In the genomic region with DNA sequence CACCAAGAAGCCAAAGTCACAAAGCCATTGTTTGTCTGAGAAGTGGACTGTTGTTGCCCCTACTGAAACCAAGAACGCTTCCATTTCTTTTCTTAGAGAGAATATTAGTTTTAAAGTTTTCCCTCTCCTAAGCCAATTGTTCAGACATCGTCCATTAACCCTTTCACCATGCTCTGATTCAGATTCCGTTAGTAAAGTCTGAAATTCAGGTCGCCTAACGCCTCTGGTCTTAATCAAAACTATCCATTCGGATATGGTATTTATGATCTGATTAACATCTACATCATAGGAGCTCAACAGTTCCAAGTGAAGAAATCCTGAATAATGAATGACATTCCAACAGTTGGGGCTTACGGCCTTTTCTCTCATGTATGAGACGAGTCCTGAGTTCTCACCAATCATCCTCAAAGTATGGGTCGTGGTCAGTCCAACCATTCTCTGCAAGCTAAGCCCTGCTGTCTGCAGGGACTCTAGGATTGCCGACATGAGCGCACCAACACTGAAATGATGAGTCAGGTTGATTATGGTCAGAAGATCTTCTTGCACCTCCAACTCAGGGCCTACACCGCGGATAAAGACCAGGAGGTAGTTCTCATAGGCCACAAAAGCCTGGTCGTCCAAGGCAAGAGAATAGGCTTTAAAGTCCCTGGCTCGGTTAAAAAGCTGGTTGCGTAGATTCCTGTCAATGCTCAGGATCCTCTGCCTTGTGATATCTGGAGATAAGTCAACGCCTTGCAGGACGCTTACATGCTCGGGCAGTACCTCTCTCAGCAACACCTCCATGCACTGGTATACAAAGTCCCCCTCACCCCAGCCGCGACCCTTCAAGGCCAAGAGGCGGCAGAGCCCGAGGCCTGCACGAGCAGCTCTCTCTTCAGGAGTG, we compare ENCODE assay signal across 8 cellular contexts. TPM values are rescaled to one million over a fixed set of nuclear protein-coding genes. Genes with fewer than 3 reads are reported as not detected.
DNase-seq lines count a peak whose midpoint lies in the region; ATAC-seq and TF ChIP-seq lines count a peak whose summit lies in the region.

No MANE protein-coding gene starts in this region.

- peaks cover 45% of the 10 kb centered on the region for H3K79me2 ChIP-seq in KMS-11 (ENCODE audit: insufficient read depth, low read depth)

- peak overlapping the region; percentile 87 for H3K9ac ChIP-seq in BLaER1
- peak overlapping the region; percentile 90 for H3K9ac ChIP-seq in KMS-11

- peak overlapping the region; percentile 93 for H3K27ac ChIP-seq in BLaER1
- peak overlapping the region; percentile 93 for H3K27ac ChIP-seq in KMS-11
- peak overlapping the region; percentile 98 for H3K27ac ChIP-seq in ectodermal cell (ENCODE audit: insufficient read depth, low read depth, low read length, poor library complexity, severe bottlenecking)
- peak overlapping the region; percentile 83 for H3K27ac ChIP-seq in naive thymus-derived CD4-positive, alpha-beta T cell (ENCODE audit: low read depth, low read length)

- H3K4me3 Mint-ChIP-seq in naive thymus-derived CD4-positive, alpha-beta T cell, result no peak overlapping the region

- H3K36me3 ChIP-seq in BLaER1 (peaks cover 64% of the 10 kb centered on the region), KMS-11 (ENCODE audit: insufficient read depth) (no peaks in the 10 kb centered on the region), ectodermal cell (ENCODE audit: control insufficient read depth, insufficient read depth, low read length) (peaks cover under 1% of the 10 kb centered on the region)
- H3K36me3 ChIP-seq in naive thymus-derived CD4-positive, alpha-beta T cell (ENCODE audit: control insufficient read depth in 2 of 3, insufficient read depth in 3 of 3, low read length in 3 of 3), result peaks cover 0 to 9% (median 4%) of the 10 kb centered on the region in 3 experiments

- H3K4me3 ChIP-seq in BLaER1, result peak overlapping the region; percentile 70
- no peak overlapping the region for H3K4me3 ChIP-seq in KMS-11 (IDR thresholded peaks at IDR 0.05; ENCODE audit: insufficient read depth, low read depth, low read length)
- peak overlapping the region; percentile 96 for H3K4me3 ChIP-seq in ectodermal cell (ENCODE audit: insufficient read depth, low read depth, low read length)
- H3K4me3 ChIP-seq in naive thymus-derived CD4-positive, alpha-beta T cell (ENCODE audit: low read length), result peak overlapping the region; percentile 72

- POLR2A ChIA-PET in naive thymus-derived CD4-positive, alpha-beta T cell (lab: Charles Lee), result interaction anchor here (0.6 to 3.6 kb wide), 29 partner anchors 11 to 1145 kb away, joined by 3 to 33 read pairs (median 4); a partner anchor contains a TSS

- H3K36me3 Mint-ChIP-seq in naive thymus-derived CD4-positive, alpha-beta T cell, result peaks cover 12 to 39% (median 30%) of the 10 kb centered on the region in 5 donors

- CTCF ChIA-PET in naive thymus-derived CD4-positive, alpha-beta T cell (lab: Charles Lee), result interaction anchor here (0.6 to 1.2 kb wide), 2 partner anchors 34 to 109 kb away, joined by 3 to 4 read pairs; no protein-coding TSS in a partner anchor

- no peaks in the 10 kb centered on the region for H3K27me3 Mint-ChIP-seq in naive thymus-derived CD4-positive, alpha-beta T cell

- peak in 1 of 9 donors; percentile 2 for DNase-seq in naive thymus-derived CD4-positive, alpha-beta T cell
- no peak for DNase-seq in NCI-H446 treated with DMSO at 0.1 percent for 48 hours (lab: John Stamatoyannopoulos, UW)
- DNase-seq in NCI-H2081 (lab: John Stamatoyannopoulos, UW), result no peak
- DNase-seq in activated gamma-delta T cell treated with Interleukin-2 at 50 U/mL for 16 hours, result no peak

- H2AFZ ChIP-seq in KMS-11 (ENCODE audit: low read depth), result peak overlapping the region; percentile 49; the same call in 1 of the 2 replicates

- H3K27me3 ChIP-seq in BLaER1 (no peaks in the 10 kb centered on the region), KMS-11 (ENCODE audit: insufficient read depth, low read depth) (no peaks in the 10 kb centered on the region), ectodermal cell (ENCODE audit: control insufficient read depth, insufficient read depth, low read length, poor library complexity, severe bottlenecking) (no peaks in the 10 kb centered on the region)
- no peaks in the 10 kb centered on the region for H3K27me3 ChIP-seq in naive thymus-derived CD4-positive, alpha-beta T cell (ENCODE audit: control insufficient read depth in 2 of 2, insufficient read depth in 2 of 2, low read length in 2 of 2)

- no peak for ATAC-seq in naive thymus-derived CD4-positive, alpha-beta T cell
- ATAC-seq in HG03108 (IDR thresholded peaks at IDR 0.05; ENCODE audit: unreplicated experiment), result no peak

- 5 to 8% methylated on average over 24 of the region's 24 CpGs for WGBS in ectodermal cell, 2 experiments

- peak overlapping the region in 1 of 9 donors; percentile 29 for H3K27ac Mint-ChIP-seq in naive thymus-derived CD4-positive, alpha-beta T cell

- TF ChIP-seq CTCF in KMS-11 (conservative IDR thresholded peaks at IDR 0.05; ENCODE audit: low read depth, low read length), result no peak

- peaks cover 35 to 49% (median 42%) of the 10 kb centered on the region in 7 donors for H3K4me1 Mint-ChIP-seq in naive thymus-derived CD4-positive, alpha-beta T cell

- H4K20me1 ChIP-seq in BLaER1 (peaks cover 22% of the 10 kb centered on the region; the same call in 1 of the 2 replicates), KMS-11 (ENCODE audit: insufficient read depth) (no peaks in the 10 kb centered on the region)

- peaks cover 0 to 8% (median 3%) of the 10 kb centered on the region in 11 donors for H3K9me3 Mint-ChIP-seq in naive thymus-derived CD4-positive, alpha-beta T cell

- H3K4me1 ChIP-seq in BLaER1 (peaks cover 49% of the 10 kb centered on the region), KMS-11 (ENCODE audit: low read depth, poor library complexity, severe bottlenecking) (peaks cover 31% of the 10 kb centered on the region), ectodermal cell (ENCODE audit: control insufficient read depth, insufficient read depth, low read length) (peaks cover 26% of the 10 kb centered on the region)
- H3K4me1 ChIP-seq in naive thymus-derived CD4-positive, alpha-beta T cell (ENCODE audit: control insufficient read depth in 2 of 2, insufficient read depth in 2 of 2, low read length in 2 of 2), result peaks cover 45 to 50% of the 10 kb centered on the region in 2 donors

- H3K9me3 ChIP-seq in BLaER1 (peaks cover 24% of the 10 kb centered on the region), ectodermal cell (ENCODE audit: control insufficient read depth, low read length) (no peaks in the 10 kb centered on the region)
- H3K9me3 ChIP-seq in naive thymus-derived CD4-positive, alpha-beta T cell (ENCODE audit: control insufficient read depth in 2 of 3, low read length in 3 of 3), result no peaks in the 10 kb centered on the region

- intact Hi-C loops in naive thymus-derived CD4-positive, alpha-beta T cell (cut with micrococcal nuclease), result loop anchor here in 1 of 2 donors (2.0 kb wide), 4 partner anchors 21 to 1173 kb away; a partner anchor contains a TSS

- peak overlapping the region; percentile 85 for H3K4me2 ChIP-seq in BLaER1
- peak overlapping the region; percentile 64 for H3K4me2 ChIP-seq in KMS-11

RNA-seq across cellular contexts. Expression of a gene that starts 0.8 kb away (rescaled TPM):
- polyA plus RNA-seq in ectodermal cell (2013, experiment 1 of 4), result 27.4 TPM
- polyA plus RNA-seq in ectodermal cell (2013, experiment 2 of 4), result 26.8 TPM
- 21.5 TPM for polyA plus RNA-seq in ectodermal cell (2013, experiment 3 of 4)
- 21.3 TPM for polyA plus RNA-seq in ectodermal cell (2013, experiment 4 of 4)
- total RNA-seq in naive thymus-derived CD4-positive, alpha-beta T cell, result 10 to 100 TPM; 25.9 to 43.4 (median 26.1) TPM
- 1 to 10 TPM; 3.7 to 6.8 TPM for polyA plus RNA-seq in naive thymus-derived CD4-positive, alpha-beta T cell

RNA-seq across cellular contexts. Expression of a gene that starts 1.2 kb away (rescaled TPM):
- 71.6 TPM for polyA plus RNA-seq in ectodermal cell (2013, experiment 1 of 4)
- polyA plus RNA-seq in ectodermal cell (2013, experiment 2 of 4), result 71.3 TPM
- polyA plus RNA-seq in ectodermal cell (2013, experiment 3 of 4), result 54.2 TPM
- 60.4 TPM for polyA plus RNA-seq in ectodermal cell (2013, experiment 4 of 4)
- total RNA-seq in naive thymus-derived CD4-positive, alpha-beta T cell, result 10 to 100 TPM; 26.4 to 42.0 (median 31.7) TPM
- 10 to 100 TPM; 20.4 to 27.0 TPM for polyA plus RNA-seq in naive thymus-derived CD4-positive, alpha-beta T cell

RNA-seq across cellular contexts. Expression of a gene that starts 47.3 kb away (rescaled TPM):
- 7.4 TPM for polyA plus RNA-seq in ectodermal cell (2013, experiment 1 of 4)
- polyA plus RNA-seq in ectodermal cell (2013, experiment 2 of 4), result 9.9 TPM
- polyA plus RNA-seq in ectodermal cell (2013, experiment 3 of 4), result 7.4 TPM
- 9.2 TPM for polyA plus RNA-seq in ectodermal cell (2013, experiment 4 of 4)
- total RNA-seq in naive thymus-derived CD4-positive, alpha-beta T cell, result 100 to 1,000 TPM in 2 of 5 experiments, 10 to 100 TPM in 3; 64.3 to 113 (median 82.6) TPM
- polyA plus RNA-seq in naive thymus-derived CD4-positive, alpha-beta T cell, result 10 to 100 TPM; 29.6 to 45.2 TPM
